10 cellular contexts compared by ENCODE assay signal in the genomic region with DNA sequence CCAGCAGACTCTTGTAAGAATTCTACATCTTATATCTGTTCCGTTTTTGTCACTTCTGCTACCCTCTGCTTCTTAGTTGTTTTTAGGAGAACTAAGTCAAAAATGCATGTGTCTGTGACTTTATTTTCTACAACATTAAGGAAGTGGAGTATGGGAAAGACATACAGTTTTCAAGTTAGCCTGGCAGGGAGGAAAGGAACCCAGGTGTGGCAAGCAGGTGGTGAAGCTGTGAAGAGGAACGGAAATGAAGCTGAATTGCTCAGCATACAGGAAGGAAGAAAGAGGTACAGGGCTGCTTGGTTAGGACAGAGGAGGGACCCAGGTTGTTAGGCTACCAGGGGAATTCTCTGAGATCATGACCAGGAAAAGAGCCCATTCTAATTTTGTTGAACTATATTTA. TPM values are rescaled to one million over a fixed set of nuclear protein-coding genes. Genes with fewer than 3 reads are reported as not detected.
A peak's percentile ranks its signal among the peaks of the same experiment; 100 is the strongest.
DNase-seq lines count a peak whose midpoint lies in the region; ATAC-seq, FAIRE-seq and TF ChIP-seq lines count a peak whose summit lies in the region.
"Had no signal": no experiment of that assay in that cellular context is flagged by ENCODE, and none has a peak within 500 bp of the region (broad histone marks: within the 10 kb centered on the region; RNA-seq: fewer than 3 reads in every experiment).

No MANE protein-coding gene starts in this region.

- peaks cover 23% of the 10 kb centered on the region for H3K36me3 Mint-ChIP-seq in activated T-helper 1 cell treated with anti-CD3 and anti-CD28 coated beads, Interleukin-12 subunit alpha, Interleukin-12 subunit beta, Interleukin-2, Interleukin-4 antibody, amounts not matched to agents 30 ng/mL and 10 ng/mL and 1 ng/mL, durations not matched to agents 14 hours and 24 hours and 36 hours (ENCODE audit: low read depth)
- no peaks in the 10 kb centered on the region for H3K36me3 Mint-ChIP-seq in naive thymus-derived CD8-positive, alpha-beta T cell

- H3K27ac Mint-ChIP-seq in activated T-helper 1 cell treated with anti-CD3 and anti-CD28 coated beads, Interleukin-12 subunit alpha, Interleukin-12 subunit beta, Interleukin-2, Interleukin-4 antibody, amounts not matched to agents 30 ng/mL and 10 ng/mL and 1 ng/mL, durations not matched to agents 14 hours and 24 hours and 36 hours, result peak overlapping the region; percentile 98
- peak overlapping the region; percentile 81 to 99 (median 97) for H3K27ac Mint-ChIP-seq in naive thymus-derived CD8-positive, alpha-beta T cell

- no peaks in the 10 kb centered on the region for H3K9me3 Mint-ChIP-seq in activated T-helper 1 cell treated with anti-CD3 and anti-CD28 coated beads, Interleukin-12 subunit alpha, Interleukin-12 subunit beta, Interleukin-2, Interleukin-4 antibody, amounts not matched to agents 30 ng/mL and 10 ng/mL and 1 ng/mL, durations not matched to agents 14 hours and 24 hours and 36 hours
- no peaks in the 10 kb centered on the region for H3K9me3 Mint-ChIP-seq in naive thymus-derived CD8-positive, alpha-beta T cell

- no peaks in the 10 kb centered on the region for H3K27me3 Mint-ChIP-seq in activated T-helper 1 cell treated with anti-CD3 and anti-CD28 coated beads, Interleukin-12 subunit alpha, Interleukin-12 subunit beta, Interleukin-2, Interleukin-4 antibody, amounts not matched to agents 30 ng/mL and 10 ng/mL and 1 ng/mL, durations not matched to agents 14 hours and 24 hours and 36 hours (ENCODE audit: insufficient read depth)
- H3K27me3 Mint-ChIP-seq in naive thymus-derived CD8-positive, alpha-beta T cell, result peaks cover 0 to 1% (median 0%) of the 10 kb centered on the region in 5 donors

- peaks cover 84% of the 10 kb centered on the region for H3K4me1 Mint-ChIP-seq in activated T-helper 1 cell treated with anti-CD3 and anti-CD28 coated beads, Interleukin-12 subunit alpha, Interleukin-12 subunit beta, Interleukin-2, Interleukin-4 antibody, amounts not matched to agents 30 ng/mL and 10 ng/mL and 1 ng/mL, durations not matched to agents 14 hours and 24 hours and 36 hours (ENCODE audit: low read depth)
- peaks cover 26 to 89% (median 80%) of the 10 kb centered on the region in 4 donors for H3K4me1 Mint-ChIP-seq in naive thymus-derived CD8-positive, alpha-beta T cell

- H3K9me3 ChIP-seq in gastrocnemius medialis, result no peaks in the 10 kb centered on the region

- no peak for DNase-seq in activated T-helper 1 cell treated with anti-CD3 and anti-CD28 coated beads, Interleukin-12 subunit alpha, Interleukin-12 subunit beta, Interleukin-2, Interleukin-4 antibody, amounts not matched to agents 30 ng/mL and 10 ng/mL and 1 ng/mL, durations not matched to agents 14 hours and 24 hours and 36 hours (ENCODE audit: low spot score)
- DNase-seq in naive thymus-derived CD8-positive, alpha-beta T cell, result peak in 5 of 10 donors; percentile 28 to 63 (median 52)
- DNase-seq in D721Med (ENCODE audit: insufficient read length, low spot score), result no peak
- no peak for DNase-seq in gastrocnemius medialis
- no peak for DNase-seq in DMS79 (lab: John Stamatoyannopoulos, UW)

- no peak for FAIRE-seq in D721Med (lab: Jason Lieb, UNC)
- FAIRE-seq: H1 had no signal

- H3K27me3 ChIP-seq in gastrocnemius medialis, result no peaks in the 10 kb centered on the region

- intact Hi-C loops in activated T-helper 1 cell treated with anti-CD3 and anti-CD28 coated beads, Interleukin-12 subunit alpha, Interleukin-12 subunit beta, Interleukin-2, Interleukin-4 antibody, amounts not matched to agents 30 ng/mL and 10 ng/mL and 1 ng/mL, durations not matched to agents 14 hours and 24 hours and 36 hours (cut with micrococcal nuclease), result loop anchor here (2.0 to 10.0 kb wide), 5 partner anchors 67 to 1016 kb away; a partner anchor contains a TSS
- intact Hi-C loops in gastrocnemius medialis (cut with DNase I; ENCODE audit: low total_unique reads), result no loop called here

- peak overlapping the region; percentile 81 for H3K4me3 Mint-ChIP-seq in activated T-helper 1 cell treated with anti-CD3 and anti-CD28 coated beads, Interleukin-12 subunit alpha, Interleukin-12 subunit beta, Interleukin-2, Interleukin-4 antibody, amounts not matched to agents 30 ng/mL and 10 ng/mL and 1 ng/mL, durations not matched to agents 14 hours and 24 hours and 36 hours
- peak overlapping the region; percentile 62 to 94 (median 82) for H3K4me3 Mint-ChIP-seq in naive thymus-derived CD8-positive, alpha-beta T cell

- no peaks in the 10 kb centered on the region for H3K36me3 ChIP-seq in gastrocnemius medialis

- no peak for TF ChIP-seq POLR2A in gastrocnemius medialis (IDR thresholded peaks at IDR 0.05)

- ATAC-seq in GM18508 (IDR thresholded peaks at IDR 0.05; ENCODE audit: insufficient read depth, unreplicated experiment) (peak; percentile 43), HG02759 (IDR thresholded peaks at IDR 0.05; ENCODE audit: unreplicated experiment) (peak; percentile 55), HG02840 (IDR thresholded peaks at IDR 0.05; ENCODE audit: low FRiP score, unreplicated experiment) (no peak), gastrocnemius medialis (no peak)
- ATAC-seq in naive thymus-derived CD8-positive, alpha-beta T cell, result peak; percentile 59 to 66

- POLR2A ChIA-PET in naive thymus-derived CD8-positive, alpha-beta T cell (lab: Charles Lee), result interaction anchor here (1.3 to 4.2 kb wide), 5 partner anchors 8 to 1014 kb away, joined by 3 to 22 read pairs (median 5); a partner anchor contains a TSS

- no peaks in the 10 kb centered on the region for H3K4me1 ChIP-seq in gastrocnemius medialis

- H3K27ac ChIP-seq in gastrocnemius medialis, result peak overlapping the region in 1 of 4 donors; percentile 29
- H3K27ac ChIP-seq: SK-N-MC had no signal

- no peak overlapping the region for H3K4me3 ChIP-seq in gastrocnemius medialis

- in situ Hi-C loops in gastrocnemius medialis (cut with MboI; ENCODE audit: low sequenced_read_pairs in 4 of 4), result no loop called here

- TF ChIP-seq CTCF in D721Med (IDR thresholded peaks at IDR 0.05; ENCODE audit: insufficient read depth, missing control alignments) (no peak), gastrocnemius medialis (IDR thresholded peaks at IDR 0.05 in 4 of 5, conservative IDR thresholded peaks at IDR 0.05 in 1 of 5) (no peak)

RNA-seq across cellular contexts. Expression of a gene that starts 9.4 kb away (rescaled TPM):
- 37.1 and 39.0 TPM in 2 replicates for total RNA-seq in activated T-helper 1 cell treated with anti-CD3 and anti-CD28 coated beads, Interleukin-12 subunit alpha, Interleukin-12 subunit beta, Interleukin-2, Interleukin-4 antibody, amounts not matched to agents 30 ng/mL and 10 ng/mL and 1 ng/mL, durations not matched to agents 14 hours and 24 hours and 36 hours
- 1 to 10 TPM; 6.3 to 6.5 TPM for total RNA-seq in naive thymus-derived CD8-positive, alpha-beta T cell
- 1 to 10 TPM; 3.3 to 3.7 (median 3.4) TPM for polyA plus RNA-seq in naive thymus-derived CD8-positive, alpha-beta T cell
- 1 to 10 TPM; 1.2 to 3.1 (median 1.8) TPM for total RNA-seq in gastrocnemius medialis

Comparison
In these comparisons a context has a peak if more than half of its experiments do, and no peak if none do; other contexts are left out.
1. ATAC-seq: peak in GM18508 (single experiment), HG02759 (single experiment) and naive thymus-derived CD8-positive, alpha-beta T cell (2 of 2); none in HG02840 (single experiment) and gastrocnemius medialis (0 of 2).